ENCODE assay signal across 21 cellular contexts in genomic region chr5:54760182-54760935, GRCh38.
A peak's percentile ranks its signal among the peaks of the same experiment; 100 is the strongest.
DNase-seq lines count a peak whose midpoint lies in the region; ATAC-seq, FAIRE-seq and TF ChIP-seq lines count a peak whose summit lies in the region.
"Had no signal": no experiment of that assay in that cellular context is flagged by ENCODE, and none has a peak within 500 bp of the region (broad histone marks: within the 10 kb centered on the region; RNA-seq: fewer than 3 reads in every experiment).

No MANE protein-coding gene starts in this region.

- peaks cover 30% of the 10 kb centered on the region in 2 donors for H3K4me1 Mint-ChIP-seq in natural killer cell treated with Interleukin-12 subunit alpha and Interleukin-12 subunit beta and Interleukin-15 and Interleukin-18, amount 100 ng/mL, for 72 hours (ENCODE audit: low read depth in 2 of 2)

- DNase-seq in HTR-8/SVneo (ENCODE audit: insufficient read length, low spot score), result no peak
- no peak for DNase-seq in coronary artery (ENCODE audit: low spot score)
- no peak for DNase-seq in natural killer cell treated with Interleukin-12 subunit alpha and Interleukin-12 subunit beta and Interleukin-15 and Interleukin-18, amount 100 ng/mL, for 72 hours (ENCODE audit: low spot score)
- DNase-seq in stimulated activated naive CD4-positive, alpha-beta T cell treated with Interleukin-2 at 50 U/mL for 16 hours (lab: John Stamatoyannopoulos, UW), result no peak
- no peak for DNase-seq in cerebellum (ENCODE audit: low spot score)
- no peak for DNase-seq in KG1 (lab: John Stamatoyannopoulos, UW)
- DNase-seq: activated T-cell treated with anti-CD3 and anti-CD28 coated beads, Interleukin-2, amount 50 U/mL, for 1 hour; CD4-positive, CD25-positive, alpha-beta regulatory T cell; effector CD8-positive, alpha-beta T cell; head of caudate nucleus; kidney glomerular epithelial cell; naive B cell; NCI-H1105; NCI-H446; PC-9; T-cell had no signal

- H3K4me1 ChIP-seq in BLaER1 treated with 17β-estradiol and CSF1 and Interleukin-3, amounts not matched to agents 10 nM and 100 nM, result peaks cover 22 to 79% (median 36%) of the 10 kb centered on the region in 10 experiments
- H3K4me1 ChIP-seq: adrenal gland, right atrium auricular region had no signal

- no peak for TF ChIP-seq CTCF in coronary artery (IDR thresholded peaks at IDR 0.05)

- no peak overlapping the region for H3K27ac Mint-ChIP-seq in natural killer cell treated with Interleukin-12 subunit alpha and Interleukin-12 subunit beta and Interleukin-15 and Interleukin-18, amount 100 ng/mL, for 72 hours
- H3K27ac Mint-ChIP-seq: CD4-positive, CD25-positive, alpha-beta regulatory T cell; T-cell had no signal

- peaks cover 7% of the 10 kb centered on the region for H3K9me3 Mint-ChIP-seq in natural killer cell treated with Interleukin-12 subunit alpha and Interleukin-12 subunit beta and Interleukin-15 and Interleukin-18, amount 100 ng/mL, for 72 hours

- H3K36me3 Mint-ChIP-seq in natural killer cell treated with Interleukin-12 subunit alpha and Interleukin-12 subunit beta and Interleukin-15 and Interleukin-18, amount 100 ng/mL, for 72 hours, result no peaks in the 10 kb centered on the region
- H3K36me3 Mint-ChIP-seq: CD4-positive, CD25-positive, alpha-beta regulatory T cell; naive B cell; T-cell had no signal

- no peak overlapping the region for H3K9ac ChIP-seq in BLaER1 treated with 17β-estradiol and CSF1 and Interleukin-3, amounts not matched to agents 10 nM and 100 nM

- H3K27me3 Mint-ChIP-seq in natural killer cell treated with Interleukin-12 subunit alpha and Interleukin-12 subunit beta and Interleukin-15 and Interleukin-18, amount 100 ng/mL, for 72 hours, result no peaks in the 10 kb centered on the region
- H3K27me3 Mint-ChIP-seq: naive B cell, T-cell had no signal

- no peak overlapping the region for H3K27ac ChIP-seq in BLaER1 treated with 17β-estradiol and CSF1 and Interleukin-3, amounts not matched to agents 10 nM and 100 nM
- peak overlapping the region; percentile 3 to 78 for H3K27ac ChIP-seq in coronary artery
- H3K27ac ChIP-seq: PC-9 had no signal

- no peaks in the 10 kb centered on the region for H4K20me1 ChIP-seq in BLaER1 treated with 17β-estradiol and CSF1 and Interleukin-3, amounts not matched to agents 10 nM and 100 nM

- H3K4me2 ChIP-seq in BLaER1 treated with 17β-estradiol and CSF1 and Interleukin-3, amounts not matched to agents 10 nM and 100 nM, result peak overlapping the region in 7 of 11 experiments; percentile 6 to 61 (median 31); a peak in 10 of 22 replicates
- H3K4me2 ChIP-seq: PC-9 had no signal

- H3K9me3 ChIP-seq in BLaER1 treated with 17β-estradiol and CSF1 and Interleukin-3, amounts not matched to agents 10 nM and 100 nM (replicated peaks in 1 of 11), result no peaks in the 10 kb centered on the region
- H3K9me3 ChIP-seq: adrenal gland, right atrium auricular region had no signal

- H3K27me3 ChIP-seq in BLaER1 treated with 17β-estradiol and CSF1 and Interleukin-3, amounts not matched to agents 10 nM and 100 nM, result no peaks in the 10 kb centered on the region
- H3K27me3 ChIP-seq: adrenal gland, right atrium auricular region had no signal

- peak; percentile 56 to 62 for ATAC-seq in natural killer cell treated with Interleukin-12 subunit alpha and Interleukin-12 subunit beta and Interleukin-15 and Interleukin-18, amount 100 ng/mL, for 72 hours
- ATAC-seq in HG02970 (IDR thresholded peaks at IDR 0.05; ENCODE audit: low FRiP score, unreplicated experiment), result no peak
- ATAC-seq: activated CD4-positive, CD25-positive, alpha-beta regulatory T cell treated with anti-CD3 and anti-CD28 coated beads, Interleukin-2, amount 50 U/mL, for 24 hours; T-cell had no signal

- H3K4me3 Mint-ChIP-seq in natural killer cell treated with Interleukin-12 subunit alpha and Interleukin-12 subunit beta and Interleukin-15 and Interleukin-18, amount 100 ng/mL, for 72 hours, result no peak overlapping the region
- H3K4me3 Mint-ChIP-seq: CD4-positive, CD25-positive, alpha-beta regulatory T cell; T-cell had no signal

- no peak overlapping the region for H3K4me3 ChIP-seq in BLaER1 treated with 17β-estradiol and CSF1 and Interleukin-3, amounts not matched to agents 10 nM and 100 nM
- no peak overlapping the region for H3K4me3 ChIP-seq in coronary artery
- H3K4me3 ChIP-seq: adrenal gland, PC-9, right atrium auricular region had no signal

- no peaks in the 10 kb centered on the region for H3K36me3 ChIP-seq in BLaER1 treated with 17β-estradiol and CSF1 and Interleukin-3, amounts not matched to agents 10 nM and 100 nM
- H3K36me3 ChIP-seq: adrenal gland, right atrium auricular region had no signal

- FAIRE-seq in HTR-8/SVneo (lab: Jason Lieb, UNC), result peak; percentile 51

Comparison
In these comparisons a context has a peak if more than half of its experiments do, and no peak if none do; other contexts are left out.
1. H3K27ac ChIP-seq: peak in coronary artery (2 of 2); none in BLaER1 treated with 17β-estradiol and CSF1 and Interleukin-3, amounts not matched to agents 10 nM and 100 nM (0 of 11).